Comparison of ENCODE assay signal across 15 cellular contexts in the genomic region with DNA sequence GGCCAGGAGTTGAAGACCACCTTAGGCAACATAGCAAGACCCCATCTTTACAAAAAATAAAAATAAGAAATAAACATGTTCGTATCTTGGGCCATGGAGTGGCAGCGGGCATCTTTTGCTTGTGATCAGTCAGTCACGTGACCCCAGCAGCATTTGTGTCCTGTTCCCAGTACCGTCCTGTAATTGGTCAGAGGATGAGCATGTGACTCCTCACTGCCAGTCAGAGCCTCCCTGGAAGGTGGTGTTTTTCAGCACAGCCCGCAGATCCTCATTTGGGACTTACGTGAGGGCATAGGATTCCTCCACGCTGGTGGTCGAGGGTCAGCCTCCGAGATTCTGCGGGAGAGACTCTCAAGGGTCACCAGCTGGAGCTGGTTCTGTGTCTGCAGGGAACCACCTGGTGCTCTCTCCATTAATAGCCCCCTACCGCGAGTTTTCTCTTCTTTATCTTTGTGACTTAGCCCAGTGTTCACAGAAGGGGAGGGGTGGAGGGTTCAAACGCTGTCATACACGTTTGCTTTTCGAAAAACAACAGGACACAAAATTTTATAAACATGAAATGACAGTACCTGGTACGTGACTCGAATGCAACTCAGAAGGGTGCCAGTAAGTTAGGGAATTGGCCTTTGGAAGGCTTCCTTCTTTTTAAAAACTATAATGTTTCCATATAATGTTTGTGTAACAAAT. TPM values are rescaled to one million over a fixed set of nuclear protein-coding genes. Genes with fewer than 3 reads are reported as not detected.
DNase-seq lines count a peak whose midpoint lies in the region; FAIRE-seq and TF ChIP-seq lines count a peak whose summit lies in the region.
"Had no signal": no experiment of that assay in that cellular context is flagged by ENCODE, and none has a peak within 500 bp of the region (broad histone marks: within the 10 kb centered on the region; RNA-seq: fewer than 3 reads in every experiment).

No MANE protein-coding gene starts in this region.

- TF ChIP-seq CTCF in endodermal cell (conservative IDR thresholded peaks at IDR 0.05): no peak
- TF ChIP-seq CTCF in sigmoid colon (IDR thresholded peaks at IDR 0.05): no peak

- no peak overlapping the region for H2BK120ac ChIP-seq in mesenchymal stem cell (ENCODE audit: low read depth, low read length)

- 71 to 84% methylated on average over 13 to 17 of the region's 17 CpGs for WGBS in endodermal cell (ENCODE audit: insufficient coverage in 1 of 2, insufficient read length in 1 of 2), 2 experiments
- WGBS in sigmoid colon, 2 donors: 77 to 83% methylated on average over 17 of the region's 17 CpGs
- 79% methylated on average over 13 of the region's 17 CpGs for WGBS in mesenchymal stem cell

- H2AK5ac ChIP-seq in mesenchymal stem cell (ENCODE audit: low read length, severe bottlenecking): no peak overlapping the region

- peak overlapping the region; percentile 28 for H3K4me3 Mint-ChIP-seq in endodermal cell
- H3K4me3 Mint-ChIP-seq: activated CD8-positive, alpha-beta T cell treated with anti-CD3 and anti-CD28 coated beads for 36 hours; activated naive CD4-positive, alpha-beta T cell treated with anti-CD3 and anti-CD28 coated beads, Interleukin-2, amount 10 ng/mL, durations not matched to agents 7 days and 5 days had no signal

- H2BK15ac ChIP-seq in mesenchymal stem cell (ENCODE audit: low read depth, poor library complexity, severe bottlenecking): no peak overlapping the region

- no peak for FAIRE-seq in HTR-8/SVneo (lab: Jason Lieb, UNC)
- FAIRE-seq: urothelium cell line had no signal

- H4K8ac ChIP-seq in mesenchymal stem cell (ENCODE audit: low read length): no peak overlapping the region

- H3K36me3 Mint-ChIP-seq in endodermal cell (ENCODE audit: low read depth): peaks cover 16% of the 10 kb centered on the region
- H3K36me3 Mint-ChIP-seq: activated naive CD4-positive, alpha-beta T cell treated with anti-CD3 and anti-CD28 coated beads, Interleukin-2, amount 10 ng/mL, durations not matched to agents 7 days and 5 days had no signal

- H3K9me3 Mint-ChIP-seq in endodermal cell: no peaks in the 10 kb centered on the region
- H3K9me3 Mint-ChIP-seq: activated CD8-positive, alpha-beta T cell treated with anti-CD3 and anti-CD28 coated beads for 36 hours; activated naive CD4-positive, alpha-beta T cell treated with anti-CD3 and anti-CD28 coated beads, Interleukin-2, amount 10 ng/mL, durations not matched to agents 7 days and 5 days had no signal

- TF ChIP-seq POLR2A in sigmoid colon (IDR thresholded peaks at IDR 0.05): no peak

- H3K27me3 ChIP-seq in endodermal cell (ENCODE audit: control insufficient read depth, insufficient read depth, low read length, poor library complexity, severe bottlenecking) (no peaks in the 10 kb centered on the region), sigmoid colon (no peaks in the 10 kb centered on the region), mesenchymal stem cell (ENCODE audit: control insufficient read depth in 1 of 2, insufficient read depth in 1 of 2, low read length in 2 of 2) (no peaks in the 10 kb centered on the region)

- no peaks in the 10 kb centered on the region for H3K27me3 Mint-ChIP-seq in endodermal cell (ENCODE audit: insufficient read depth)

- H3K9ac ChIP-seq in endodermal cell (ENCODE audit: extremely low read depth, low read length, poor library complexity, severe bottlenecking): no peak overlapping the region
- no peak overlapping the region for H3K9ac ChIP-seq in mesenchymal stem cell (ENCODE audit: low read length)
- H3K9ac ChIP-seq: parathyroid adenoma had no signal

- H3K4ac ChIP-seq in mesenchymal stem cell (ENCODE audit: low read depth in 1 of 2, low read length in 2 of 2): no peak overlapping the region

- H4K91ac ChIP-seq in mesenchymal stem cell (ENCODE audit: low read length): no peak overlapping the region

- no peak for TF ChIP-seq EP300 in sigmoid colon (IDR thresholded peaks at IDR 0.05)

- intact Hi-C loops in sigmoid colon (cut with DNase I): no loop called here

- no peak overlapping the region for H3K27ac ChIP-seq in endodermal cell (ENCODE audit: low read depth, low read length)
- H3K27ac ChIP-seq in sigmoid colon: no peak overlapping the region
- no peak overlapping the region for H3K27ac ChIP-seq in mesenchymal stem cell (ENCODE audit: low read length, poor library complexity, severe bottlenecking)
- H3K27ac ChIP-seq: heart right ventricle, parathyroid adenoma had no signal

- H3K4me3 ChIP-seq in endodermal cell (ENCODE audit: low read length) (no peak overlapping the region), sigmoid colon (no peak overlapping the region), mesenchymal stem cell (ENCODE audit: insufficient read depth in 1 of 2, low read depth in 1 of 2, low read length in 2 of 2) (no peak overlapping the region)
- H3K4me3 ChIP-seq: heart right ventricle, lung had no signal

- H3K4me1 ChIP-seq in endodermal cell (ENCODE audit: control insufficient read depth, insufficient read depth, low read length) (peaks cover 7% of the 10 kb centered on the region), sigmoid colon (no peaks in the 10 kb centered on the region), mesenchymal stem cell (ENCODE audit: control insufficient read depth, insufficient read depth, low read depth, low read length) (peaks cover 10% of the 10 kb centered on the region)
- H3K4me1 ChIP-seq: parathyroid adenoma had no signal

- H3K23ac ChIP-seq in mesenchymal stem cell (ENCODE audit: low read length in 2 of 2): no peak overlapping the region

- H2BK5ac ChIP-seq in mesenchymal stem cell (ENCODE audit: low read depth, low read length, poor library complexity, severe bottlenecking): no peak overlapping the region

- peak overlapping the region; percentile 64 for H3K27ac Mint-ChIP-seq in endodermal cell
- H3K27ac Mint-ChIP-seq: activated CD8-positive, alpha-beta T cell treated with anti-CD3 and anti-CD28 coated beads for 36 hours; activated naive CD4-positive, alpha-beta T cell treated with anti-CD3 and anti-CD28 coated beads, Interleukin-2, amount 10 ng/mL, durations not matched to agents 7 days and 5 days had no signal

- peaks cover 27% of the 10 kb centered on the region for H3K79me1 ChIP-seq in mesenchymal stem cell (replicated peaks; ENCODE audit: low read length, poor library complexity, severe bottlenecking)

- no peak overlapping the region for H3K4me2 ChIP-seq in mesenchymal stem cell (ENCODE audit: low read length, poor library complexity, severe bottlenecking)

- H3K14ac ChIP-seq in mesenchymal stem cell (ENCODE audit: low read length in 2 of 2): no peak overlapping the region

- H2BK12ac ChIP-seq in mesenchymal stem cell (ENCODE audit: low read length in 2 of 2): no peak overlapping the region

- H3K36me3 ChIP-seq in endodermal cell (ENCODE audit: control insufficient read depth, insufficient read depth, low read length) (peaks cover 7% of the 10 kb centered on the region), sigmoid colon (no peaks in the 10 kb centered on the region), mesenchymal stem cell (ENCODE audit: control insufficient read depth in 1 of 2, insufficient read depth in 2 of 2, low read depth in 1 of 2, low read length in 2 of 2) (peaks cover 19% of the 10 kb centered on the region in 2 experiments)
- H3K36me3 ChIP-seq: heart right ventricle had no signal

- no peak overlapping the region for H2AFZ ChIP-seq in mesenchymal stem cell (ENCODE audit: low read depth, low read length)
- H2AFZ ChIP-seq: parathyroid adenoma had no signal

- H3K4me1 Mint-ChIP-seq in endodermal cell: peaks cover 17% of the 10 kb centered on the region

- H3K9me3 ChIP-seq in endodermal cell (ENCODE audit: control insufficient read depth, low read length) (no peaks in the 10 kb centered on the region), sigmoid colon (no peaks in the 10 kb centered on the region), mesenchymal stem cell (ENCODE audit: control insufficient read depth, low read length) (no peaks in the 10 kb centered on the region)
- H3K9me3 ChIP-seq: heart right ventricle had no signal

- DNase-seq in NCI-H446 treated with DMSO at 0.1 percent for 48 hours (lab: John Stamatoyannopoulos, UW): peak; percentile 7
- no peak for DNase-seq in NCI-H446 (lab: John Stamatoyannopoulos, UW)
- peak; percentile 86 for DNase-seq in NCI-H510A treated with DMSO at 0.1 percent for 48 hours (lab: John Stamatoyannopoulos, UW)
- DNase-seq in endodermal cell: peak; percentile 87
- peak; percentile 56 for DNase-seq in sigmoid colon
- DNase-seq in A172 (ENCODE audit: low spot score): no peak
- DNase-seq in HTR-8/SVneo (ENCODE audit: insufficient read length, low spot score): no peak
- no peak for DNase-seq in mesenchymal stem cell
- DNase-seq: activated CD8-positive, alpha-beta T cell treated with anti-CD3 and anti-CD28 coated beads for 36 hours; activated naive CD4-positive, alpha-beta T cell treated with anti-CD3 and anti-CD28 coated beads, Interleukin-2, amount 10 ng/mL, durations not matched to agents 7 days and 5 days; heart right ventricle; T1000 had no signal

- no peak overlapping the region for H3K18ac ChIP-seq in mesenchymal stem cell (ENCODE audit: low read depth in 1 of 2, low read length in 2 of 2)

RNA-seq across cellular contexts. Expression of a gene that starts 17.2 kb away (rescaled TPM):
- 100 to 1,000 TPM; 103 to 165 TPM for total RNA-seq in endodermal cell
- 133 TPM for polyA plus RNA-seq in endodermal cell (2013, experiment 1 of 2)
- 140 TPM for polyA plus RNA-seq in endodermal cell (2013, experiment 2 of 2)
- total RNA-seq in sigmoid colon: 10 to 100 TPM; 19.6 to 94.4 (median 29.1) TPM
- 1 to 10 TPM; 2.5 to 6.9 (median 3.0) TPM for polyA plus RNA-seq in sigmoid colon
- 122 and 123 TPM in 2 replicates for total RNA-seq in A172 (2014; rRNA removed; shearing (Covaris generic))
- polyA plus RNA-seq in mesenchymal stem cell (2013, experiment 1 of 2): 173 TPM
- 168 TPM for polyA plus RNA-seq in mesenchymal stem cell (2013, experiment 2 of 2)

Comparison
In these comparisons a context has a peak if more than half of its experiments do, and no peak if none do; other contexts are left out.
1. DNase-seq: peak in NCI-H446 treated with DMSO at 0.1 percent for 48 hours (single experiment), NCI-H510A treated with DMSO at 0.1 percent for 48 hours (single experiment), endodermal cell (single experiment) and sigmoid colon (single experiment); none in NCI-H446 (0 of 2), A172 (single experiment), HTR-8/SVneo (single experiment) and mesenchymal stem cell (single experiment).